11 cellular contexts compared by ENCODE assay signal in genomic region chr6:36358235-36358915, GRCh38. TPM values are rescaled to one million over a fixed set of nuclear protein-coding genes. Genes with fewer than 3 reads are reported as not detected.
A peak's percentile ranks its signal among the peaks of the same experiment; 100 is the strongest.
DNase-seq lines count a peak whose midpoint lies in the region; ATAC-seq and TF ChIP-seq lines count a peak whose summit lies in the region.
"Had no signal": no experiment of that assay in that cellular context is flagged by ENCODE, and none has a peak within 500 bp of the region (broad histone marks: within the 10 kb centered on the region; RNA-seq: fewer than 3 reads in every experiment).

No MANE protein-coding gene starts in this region.

- no peak overlapping the region for H3K9ac ChIP-seq in skeletal muscle satellite cell (ENCODE audit: low read depth, low read length)

- H3K9me3 ChIP-seq in skeletal muscle satellite cell (replicated peaks; ENCODE audit: low read length): no peaks in the 10 kb centered on the region
- H3K9me3 ChIP-seq in HAP-1: no peaks in the 10 kb centered on the region

- H3K4me3 ChIP-seq in skeletal muscle satellite cell (ENCODE audit: low read length) (no peak overlapping the region), HAP-1 (no peak overlapping the region)

- CTCF ChIA-PET in HEK293T (lab: Yijun Ruan, JAX): interaction anchor here (0.8 to 1.6 kb wide), 3 partner anchors 12 to 56 kb away, joined by 3 to 7 read pairs (median 3); no protein-coding TSS in a partner anchor

- H3K27me3 ChIP-seq in skeletal muscle satellite cell (ENCODE audit: control insufficient read depth, insufficient read depth, low read length) (peaks cover 28% of the 10 kb centered on the region), HAP-1 (ENCODE audit: low read depth) (no peaks in the 10 kb centered on the region)

- peak overlapping the region; percentile 6 for H3K4me2 ChIP-seq in skeletal muscle satellite cell (ENCODE audit: low read length)

- peak; percentile 34 for ATAC-seq in GM18861 (IDR thresholded peaks at IDR 0.05; ENCODE audit: unreplicated experiment)
- peak; percentile 22 for ATAC-seq in left ventricle myocardium superior

- POLR2A ChIA-PET in HEK293T (lab: Yijun Ruan, JAX): no interaction called here

- intact Hi-C loops in left ventricle myocardium superior (cut with micrococcal nuclease): loop anchor here (5.0 kb wide), 1 partner anchor 56 kb away; no protein-coding TSS in a partner anchor

- in situ Hi-C loops in HAP-1 (cut with MboI; ENCODE audit: low sequenced_read_pairs): loop anchor here (5.0 kb wide), 1 partner anchor 56 kb away; no protein-coding TSS in a partner anchor

- DNase-seq in RPMI7951 (ENCODE audit: low read depth) (peak; percentile 71), left ventricle myocardium superior (no peak), UCSD-AML1 (lab: John Stamatoyannopoulos, UW; ENCODE audit: unreplicated experiment) (no peak), HAP-1 (ENCODE audit: low spot score in 2 of 2) (no peak), T-helper 2 cell (no peak), HEK293T (ENCODE audit: extremely low spot score) (no peak)
- DNase-seq: activated CD4-positive, alpha-beta T cell treated with anti-CD3 and anti-CD28 coated beads for 4 hours had no signal

- H3K36me3 ChIP-seq in skeletal muscle satellite cell (ENCODE audit: insufficient read depth, low read length): no peaks in the 10 kb centered on the region
- no peaks in the 10 kb centered on the region for H3K36me3 ChIP-seq in HAP-1 (replicated peaks)

- peaks cover 10% of the 10 kb centered on the region for H3K4me1 ChIP-seq in skeletal muscle satellite cell (ENCODE audit: control insufficient read depth, insufficient read depth, low read length)
- H3K4me1 ChIP-seq in HAP-1: no peaks in the 10 kb centered on the region; the same call in 1 of the 2 replicates

TF ChIP-seq in HEK293T, 16 proteins besides CTCF, POLR2A, EP300 and RAD21:
- TF ChIP-seq L3MBTL2 (conservative IDR thresholded peaks at IDR 0.05) (no peak), TARDBP (IDR thresholded peaks at IDR 0.05) (no peak), SP1 (IDR thresholded peaks at IDR 0.05) (no peak)

RNA-seq across cellular contexts. Expression of gene BNIP5, which starts 21.7 kb away (rescaled TPM):
- total RNA-seq in RPMI7951 (2014; rRNA removed; shearing (Covaris generic)): not detected in 2 replicates
- not detected for total RNA-seq in left ventricle myocardium superior
- total RNA-seq in skeletal muscle satellite cell (2012; rRNA removed): not detected in 2 replicates
- total RNA-seq: cerebellum, liver had no signal

RNA-seq across cellular contexts. Expression of gene ETV7, which starts 29.1 kb away (rescaled TPM):
- 0.24 and 0.39 TPM in 2 replicates for total RNA-seq in RPMI7951 (2014; rRNA removed; shearing (Covaris generic))
- total RNA-seq in left ventricle myocardium superior: 0.15 TPM
- not detected in 2 replicates for total RNA-seq in skeletal muscle satellite cell (2012; rRNA removed)
- total RNA-seq: cerebellum had no signal
